Comparison of ENCODE assay signal across 8 cellular contexts in genomic region chr3:170038434-170039110, GRCh38. TPM values are rescaled to one million over a fixed set of nuclear protein-coding genes. Genes with fewer than 3 reads are reported as not detected.
DNase-seq lines count a peak whose midpoint lies in the region; ATAC-seq and TF ChIP-seq lines count a peak whose summit lies in the region.

No MANE protein-coding gene starts in this region.

- H3K36me3 ChIP-seq in RWPE2 (ENCODE audit: low read depth) = no peaks in the 10 kb centered on the region
- no peaks in the 10 kb centered on the region for H3K36me3 ChIP-seq in iPS DF 6.9 (ENCODE audit: control insufficient read depth, insufficient read depth, low read length)
- no peaks in the 10 kb centered on the region for H3K36me3 ChIP-seq in smooth muscle cell (ENCODE audit: low read depth)

- peaks cover 14% of the 10 kb centered on the region for H3K4me1 Mint-ChIP-seq in activated naive CD8-positive, alpha-beta T cell treated with anti-CD3 and anti-CD28 coated beads, Interleukin-2, amount 10 ng/mL, durations not matched to agents 7 days and 5 days

- no CpG with 5 or more reads among the region's 51 CpGs for WGBS in iPS DF 6.9 (ENCODE audit: insufficient coverage, insufficient read length)
- 1% methylated on average over 47 of the region's 51 CpGs for WGBS in smooth muscle cell (ENCODE audit: low lambda C conversion rate)

- H3K4me1 ChIP-seq in RWPE2 (ENCODE audit: insufficient read depth, poor library complexity, severe bottlenecking) (no peaks in the 10 kb centered on the region), iPS DF 6.9 (ENCODE audit: control insufficient read depth, insufficient read depth, low read length) (no peaks in the 10 kb centered on the region), smooth muscle cell (ENCODE audit: low read depth) (peaks cover 19% of the 10 kb centered on the region)

- H3F3A ChIP-seq in smooth muscle cell (ENCODE audit: low read depth) = no peaks in the 10 kb centered on the region

- peak overlapping the region; percentile 62 for H2AFZ ChIP-seq in smooth muscle cell (ENCODE audit: low read depth)

- H3K27ac ChIP-seq in RWPE2 (ENCODE audit: poor library complexity, severe bottlenecking) (no peak overlapping the region), iPS DF 6.9 (ENCODE audit: low read length) (no peak overlapping the region), smooth muscle cell (ENCODE audit: low read depth) (no peak overlapping the region)

- no peak overlapping the region for H3K9ac ChIP-seq in smooth muscle cell (ENCODE audit: low read depth)

- no peaks in the 10 kb centered on the region for H3K9me3 ChIP-seq in RWPE2 (ENCODE audit: severe bottlenecking)
- no peaks in the 10 kb centered on the region for H3K9me3 ChIP-seq in iPS DF 6.9 (ENCODE audit: control insufficient read depth, insufficient read depth, low read length)
- no peaks in the 10 kb centered on the region for H3K9me3 ChIP-seq in smooth muscle cell (replicated peaks; ENCODE audit: low read depth)

- no peak for TF ChIP-seq CTCF in RWPE2 (IDR thresholded peaks at IDR 0.05; ENCODE audit: poor library complexity, severe bottlenecking)
- no peak for TF ChIP-seq CTCF in smooth muscle cell (IDR thresholded peaks at IDR 0.05; ENCODE audit: borderline replicate concordance, insufficient read depth, poor library complexity, severe bottlenecking)

- H3K27ac Mint-ChIP-seq in activated naive CD8-positive, alpha-beta T cell treated with anti-CD3 and anti-CD28 coated beads, Interleukin-2, amount 10 ng/mL, durations not matched to agents 7 days and 5 days = peak overlapping the region; percentile 25

- ATAC-seq in HG03045 (IDR thresholded peaks at IDR 0.05; ENCODE audit: unreplicated experiment) (peak; percentile 11), RWPE2 (ENCODE audit: low read depth) (peak; percentile 24; the same call in 2 of the 3 replicates)
- peak; percentile 7 for ATAC-seq in activated naive CD8-positive, alpha-beta T cell treated with anti-CD3 and anti-CD28 coated beads, Interleukin-2, amount 10 ng/mL, durations not matched to agents 7 days and 5 days (ENCODE audit: low read depth)

- DNase-seq in NCI-H1417 (lab: John Stamatoyannopoulos, UW) (peak in 2 of 3 experiments; percentile 83), NCI-H1417 treated with DMSO at 0.1 percent for 48 hours (lab: John Stamatoyannopoulos, UW) (no peak), RWPE2 (ENCODE audit: low spot score) (no peak), iPS DF 6.9 (ENCODE audit: low read depth, low spot score) (no peak), smooth muscle cell (lab: John Stamatoyannopoulos, UW; ENCODE audit: unreplicated experiment) (no peak), AG20443 (ENCODE audit: low spot score) (no peak)
- peak; percentile 48 for DNase-seq in activated naive CD8-positive, alpha-beta T cell treated with anti-CD3 and anti-CD28 coated beads, Interleukin-2, amount 10 ng/mL, durations not matched to agents 7 days and 5 days

- peak overlapping the region; percentile 48 for H3K4me3 ChIP-seq in RWPE2 (ENCODE audit: severe bottlenecking)
- peak overlapping the region; percentile 65; the same call in 1 of the 2 replicates for H3K4me3 ChIP-seq in iPS DF 6.9 (ENCODE audit: low read length)
- peak overlapping the region; percentile 63 for H3K4me3 ChIP-seq in smooth muscle cell

- H3K27me3 Mint-ChIP-seq in activated naive CD8-positive, alpha-beta T cell treated with anti-CD3 and anti-CD28 coated beads, Interleukin-2, amount 10 ng/mL, durations not matched to agents 7 days and 5 days = peaks cover 5% of the 10 kb centered on the region

- H4K20me1 ChIP-seq in smooth muscle cell (ENCODE audit: low read depth) = no peaks in the 10 kb centered on the region

- POLR2A ChIA-PET in activated naive CD8-positive, alpha-beta T cell treated with anti-CD3 and anti-CD28 coated beads, Interleukin-2, amount 10 ng/mL, durations not matched to agents 7 days and 5 days (lab: Charles Lee) = interaction anchor here (1.0 to 1.4 kb wide), 2 partner anchors 72 to 274 kb away, joined by 4 to 5 read pairs; partner anchors contain the start of genes SEC62 and TERC

- peaks cover 4% of the 10 kb centered on the region for H3K9me3 Mint-ChIP-seq in activated naive CD8-positive, alpha-beta T cell treated with anti-CD3 and anti-CD28 coated beads, Interleukin-2, amount 10 ng/mL, durations not matched to agents 7 days and 5 days

- peaks cover 21% of the 10 kb centered on the region for H3K27me3 ChIP-seq in RWPE2 (ENCODE audit: insufficient read depth, poor library complexity, severe bottlenecking)
- no peaks in the 10 kb centered on the region for H3K27me3 ChIP-seq in iPS DF 6.9 (ENCODE audit: control insufficient read depth, insufficient read depth, low read length)
- H3K27me3 ChIP-seq in smooth muscle cell (ENCODE audit: low read depth) = peaks cover 52% of the 10 kb centered on the region

- H3K4me3 Mint-ChIP-seq in activated naive CD8-positive, alpha-beta T cell treated with anti-CD3 and anti-CD28 coated beads, Interleukin-2, amount 10 ng/mL, durations not matched to agents 7 days and 5 days = peak overlapping the region; percentile 84

- peaks cover 6% of the 10 kb centered on the region for H3K36me3 Mint-ChIP-seq in activated naive CD8-positive, alpha-beta T cell treated with anti-CD3 and anti-CD28 coated beads, Interleukin-2, amount 10 ng/mL, durations not matched to agents 7 days and 5 days

- peak overlapping the region; percentile 94 for H3K4me2 ChIP-seq in smooth muscle cell

- no peaks in the 10 kb centered on the region for H3K79me2 ChIP-seq in smooth muscle cell (ENCODE audit: low read depth)

RNA-seq across cellular contexts. Expression of gene GPR160, which starts 0.8 kb away (rescaled TPM):
- total RNA-seq in activated naive CD8-positive, alpha-beta T cell treated with anti-CD3 and anti-CD28 coated beads, Interleukin-2, amount 10 ng/mL, durations not matched to agents 7 days and 5 days = 10 to 100 TPM in 1 of 2 experiments, 1 to 10 TPM in 1; 9.7 to 10.5 TPM
- 2.3 TPM in 1 of 2 replicates, not detected in the other for total RNA-seq in smooth muscle cell
- 0.83 TPM in 1 of 2 replicates, not detected in the other for polyA plus RNA-seq in smooth muscle cell

Comparison
In these comparisons a context has a peak if more than half of its experiments do, and no peak if none do; other contexts are left out.
1. DNase-seq: peak in NCI-H1417 (2 of 3) and activated naive CD8-positive, alpha-beta T cell treated with anti-CD3 and anti-CD28 coated beads, Interleukin-2, amount 10 ng/mL, durations not matched to agents 7 days and 5 days (single experiment); none in NCI-H1417 treated with DMSO at 0.1 percent for 48 hours (single experiment), RWPE2 (single experiment), iPS DF 6.9 (single experiment), smooth muscle cell (single experiment) and AG20443 (single experiment).
2. Peak in every context shown above with its lines, with median percentiles within 50 percentile points of each other: ATAC-seq and H3K4me3 ChIP-seq.